19 cellular contexts compared by ENCODE assay signal in the genomic region with DNA sequence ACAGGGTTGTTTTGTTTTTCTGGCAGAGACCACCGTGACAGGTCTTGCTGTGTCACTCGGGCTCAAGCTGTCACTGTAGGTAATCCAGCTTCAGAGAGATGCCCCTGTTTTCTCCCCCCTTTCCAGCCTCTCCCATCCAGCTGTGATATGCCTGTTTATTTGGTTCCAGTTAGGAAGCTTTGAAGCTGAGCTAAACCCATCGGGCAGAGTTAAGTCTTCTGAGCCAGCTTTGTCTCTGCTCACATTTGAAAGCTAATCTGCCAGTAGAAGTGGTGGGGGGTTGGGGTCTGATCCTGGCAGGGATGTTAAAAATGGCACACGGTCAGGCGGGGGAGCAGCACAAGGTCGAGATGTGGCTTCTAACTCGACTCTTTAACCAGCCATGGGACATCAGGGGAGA.
"Had no signal": no experiment of that assay in that cellular context is flagged by ENCODE, and none has a peak within 500 bp of the region (broad histone marks: within the 10 kb centered on the region; RNA-seq: fewer than 3 reads in every experiment).

No MANE protein-coding gene starts in this region.

- H3K27me3 ChIP-seq: brain microvascular endothelial cell, right lobe of liver, vagina had no signal

- DNase-seq: activated CD4-positive, alpha-beta T cell treated with anti-CD3 and anti-CD28 coated beads for 4 hours; activated CD8-positive, alpha-beta memory T cell treated with anti-CD3 and anti-CD28 coated beads, Interleukin-2, amount 50 U/mL, for 48 hours; brain microvascular endothelial cell; effector memory CD4-positive, alpha-beta T cell; left colon; mucosa of descending colon; natural killer cell; nucleus accumbens; posterior cingulate gyrus; right lobe of liver; stimulated activated CD4-positive, alpha-beta T cell treated with anti-CD3 and anti-CD28 coated beads, Interleukin-4, amount 100 ng/mL, for 4 hours; stimulated activated CD8-positive, alpha-beta memory T cell treated with anti-CD3 and anti-CD28 coated beads, Interleukin-4, amount 100 ng/mL, for 48 hours; stimulated activated naive CD4-positive, alpha-beta T cell treated with Interleukin-2 at 50 U/mL for 16 hours had no signal

- H3K27ac ChIP-seq: brain microvascular endothelial cell, right lobe of liver, vagina had no signal

- H3K9me3 ChIP-seq: mucosa of descending colon, right lobe of liver, tibial nerve, vagina had no signal

- H3K27ac Mint-ChIP-seq: activated naive CD8-positive, alpha-beta T cell treated with anti-CD3 and anti-CD28 coated beads for 36 hours; activated T-cell treated with anti-CD3 and anti-CD28 coated beads, Interleukin-2, amount 50 U/mL, for 72 hours; natural killer cell; T-helper 1 cell treated with Interleukin-12 subunit alpha and Interleukin-12 subunit beta and Interleukin-4 antibody, amounts not matched to agents 30 μg/mL and 1 μg/mL, for 36 hours had no signal

- ATAC-seq: left colon, mucosa of descending colon, natural killer cell had no signal

- H3K4me3 ChIP-seq: mucosa of descending colon, right lobe of liver, smooth muscle cell, tibial nerve, vagina had no signal

- H3K4me3 Mint-ChIP-seq: activated naive CD8-positive, alpha-beta T cell treated with anti-CD3 and anti-CD28 coated beads for 36 hours; activated T-cell treated with anti-CD3 and anti-CD28 coated beads, Interleukin-2, amount 50 U/mL, for 72 hours; natural killer cell; T-helper 1 cell treated with Interleukin-12 subunit alpha and Interleukin-12 subunit beta and Interleukin-4 antibody, amounts not matched to agents 30 μg/mL and 1 μg/mL, for 36 hours had no signal

- H3K9me3 Mint-ChIP-seq: activated naive CD8-positive, alpha-beta T cell treated with anti-CD3 and anti-CD28 coated beads for 36 hours; activated T-cell treated with anti-CD3 and anti-CD28 coated beads, Interleukin-2, amount 50 U/mL, for 72 hours; natural killer cell; T-helper 1 cell treated with Interleukin-12 subunit alpha and Interleukin-12 subunit beta and Interleukin-4 antibody, amounts not matched to agents 30 μg/mL and 1 μg/mL, for 36 hours had no signal

- H3K36me3 Mint-ChIP-seq: activated naive CD8-positive, alpha-beta T cell treated with anti-CD3 and anti-CD28 coated beads for 36 hours; natural killer cell had no signal

- H3K4me1 ChIP-seq: right lobe of liver had no signal

- H3K4me1 Mint-ChIP-seq: activated naive CD8-positive, alpha-beta T cell treated with anti-CD3 and anti-CD28 coated beads for 36 hours; natural killer cell had no signal
